Comparison of ENCODE assay signal across 25 cellular contexts in genomic region chr5:165757756-165758155, GRCh38.
"Had no signal": no experiment of that assay in that cellular context is flagged by ENCODE, and none has a peak within 500 bp of the region (broad histone marks: within the 10 kb centered on the region; RNA-seq: fewer than 3 reads in every experiment).

No MANE protein-coding gene starts in this region.

- H3K9me3 ChIP-seq: body of pancreas, gastroesophageal sphincter, right lobe of liver, thyroid gland had no signal

- H3K27me3 Mint-ChIP-seq: activated CD4-positive, alpha-beta T cell treated with anti-CD3 and anti-CD28 coated beads, Interleukin-2, amount 10 ng/mL, durations not matched to agents 7 days and 5 days; activated CD8-positive, alpha-beta memory T cell treated with anti-CD3 and anti-CD28 coated beads, Interleukin-2, amount 10 ng/mL, durations not matched to agents 7 days and 5 days; activated CD8-positive, alpha-beta T cell treated with anti-CD3 and anti-CD28 coated beads for 36 hours; activated naive CD8-positive, alpha-beta T cell treated with anti-CD3 and anti-CD28 coated beads, Interleukin-2, amount 50 U/mL, for 24 hours; stimulated activated naive CD8-positive, alpha-beta T cell treated with anti-CD3 and anti-CD28 coated beads, Interleukin-15, Interleukin-2, amounts not matched to agents 100 ng/mL and 50 ng/mL, for 24 hours had no signal

- H3K36me3 Mint-ChIP-seq: activated CD8-positive, alpha-beta memory T cell treated with anti-CD3 and anti-CD28 coated beads, Interleukin-2, amount 10 ng/mL, durations not matched to agents 7 days and 5 days; natural killer cell had no signal

- H3K4me3 ChIP-seq: body of pancreas, cardiac muscle cell, gastroesophageal sphincter, heart left ventricle, left lung, right lobe of liver, skin epidermis, thyroid gland had no signal

- DNase-seq: activated CD4-positive, alpha-beta T cell treated with anti-CD3 and anti-CD28 coated beads, Interleukin-2, amount 10 ng/mL, durations not matched to agents 7 days and 5 days; activated CD4-positive, CD25-positive, alpha-beta regulatory T cell treated with anti-CD3 and anti-CD28 coated beads, Interleukin-2, amount 50 U/mL, for 72 hours; activated CD8-positive, alpha-beta memory T cell treated with anti-CD3 and anti-CD28 coated beads, Interleukin-2, amount 10 ng/mL, durations not matched to agents 7 days and 5 days; activated CD8-positive, alpha-beta T cell treated with anti-CD3 and anti-CD28 coated beads for 36 hours; activated gamma-delta T cell; activated naive CD4-positive, alpha-beta T cell treated with anti-CD3 and anti-CD28 coated beads, Interleukin-2, amount 50 U/mL, for 16 hours; activated naive CD8-positive, alpha-beta T cell treated with anti-CD3 and anti-CD28 coated beads, Interleukin-2, amount 50 U/mL, for 24 hours; activated T-cell treated with anti-CD3 and anti-CD28 coated beads for 4 hours; anterior cingulate cortex; body of pancreas; cortex of kidney; heart left ventricle; left lung; midbrain; natural killer cell; nucleus accumbens; right lobe of liver; stimulated activated CD4-positive, alpha-beta T cell treated with anti-CD3 and anti-CD28 coated beads, Interleukin-1b, Interleukin-23, amount 100 ng/mL, for 48 hours; substantia nigra; thyroid gland had no signal

- H3K27ac Mint-ChIP-seq: activated CD4-positive, alpha-beta T cell treated with anti-CD3 and anti-CD28 coated beads, Interleukin-2, amount 10 ng/mL, durations not matched to agents 7 days and 5 days; activated CD8-positive, alpha-beta memory T cell treated with anti-CD3 and anti-CD28 coated beads, Interleukin-2, amount 10 ng/mL, durations not matched to agents 7 days and 5 days; activated CD8-positive, alpha-beta T cell treated with anti-CD3 and anti-CD28 coated beads for 36 hours; activated naive CD8-positive, alpha-beta T cell treated with anti-CD3 and anti-CD28 coated beads, Interleukin-2, amount 50 U/mL, for 24 hours; natural killer cell; stimulated activated naive CD8-positive, alpha-beta T cell treated with anti-CD3 and anti-CD28 coated beads, Interleukin-15, Interleukin-2, amounts not matched to agents 100 ng/mL and 50 ng/mL, for 24 hours had no signal

- H3K4me1 Mint-ChIP-seq: activated CD4-positive, alpha-beta T cell treated with anti-CD3 and anti-CD28 coated beads, Interleukin-2, amount 10 ng/mL, durations not matched to agents 7 days and 5 days; activated CD8-positive, alpha-beta memory T cell treated with anti-CD3 and anti-CD28 coated beads, Interleukin-2, amount 10 ng/mL, durations not matched to agents 7 days and 5 days; activated naive CD8-positive, alpha-beta T cell treated with anti-CD3 and anti-CD28 coated beads, Interleukin-2, amount 50 U/mL, for 24 hours; natural killer cell had no signal

- H3K27me3 ChIP-seq: body of pancreas, cardiac muscle cell, gastroesophageal sphincter, heart left ventricle, left lung, right lobe of liver, thyroid gland had no signal

- ATAC-seq: activated CD8-positive, alpha-beta memory T cell treated with anti-CD3 and anti-CD28 coated beads, Interleukin-2, amount 10 ng/mL, durations not matched to agents 7 days and 5 days; activated CD8-positive, alpha-beta T cell treated with anti-CD3 and anti-CD28 coated beads for 36 hours; activated naive CD8-positive, alpha-beta T cell treated with anti-CD3 and anti-CD28 coated beads, Interleukin-2, amount 50 U/mL, for 24 hours; body of pancreas; gastroesophageal sphincter; heart left ventricle; left lung; natural killer cell; right lobe of liver had no signal

- H3K4me1 ChIP-seq: gastroesophageal sphincter, heart left ventricle, left lung, right lobe of liver, thyroid gland had no signal

- H3K36me3 ChIP-seq: cardiac muscle cell, gastroesophageal sphincter, heart left ventricle, left lung, right lobe of liver, thyroid gland had no signal

- H3K27ac ChIP-seq: body of pancreas, cardiac muscle cell, epithelial cell of prostate, gastroesophageal sphincter, heart left ventricle, left lung, right lobe of liver, skin epidermis, thyroid gland had no signal

- H3K4me3 Mint-ChIP-seq: activated CD4-positive, alpha-beta T cell treated with anti-CD3 and anti-CD28 coated beads, Interleukin-2, amount 10 ng/mL, durations not matched to agents 7 days and 5 days; activated CD8-positive, alpha-beta memory T cell treated with anti-CD3 and anti-CD28 coated beads, Interleukin-2, amount 10 ng/mL, durations not matched to agents 7 days and 5 days; activated CD8-positive, alpha-beta T cell treated with anti-CD3 and anti-CD28 coated beads for 36 hours; activated naive CD8-positive, alpha-beta T cell treated with anti-CD3 and anti-CD28 coated beads, Interleukin-2, amount 50 U/mL, for 24 hours; natural killer cell; stimulated activated naive CD8-positive, alpha-beta T cell treated with anti-CD3 and anti-CD28 coated beads, Interleukin-15, Interleukin-2, amounts not matched to agents 100 ng/mL and 50 ng/mL, for 24 hours had no signal
